Comparison of ENCODE assay signal across 1 cellular context in genomic region chr21:36860736-36861594, GRCh38.
A peak's percentile ranks its signal among the peaks of the same experiment; 100 is the strongest.
TF ChIP-seq lines count a peak whose summit lies in the region.

No MANE protein-coding gene starts in this region.

TF ChIP-seq in K562, 482 proteins besides CTCF, POLR2A, EP300 and RAD21 (continued from another document):
- TF ChIP-seq ZNF655 (CRISPR knock-in tag; IDR thresholded peaks at IDR 0.05): no peak
- TF ChIP-seq MNT (conservative IDR thresholded peaks at IDR 0.05): 0 out of 4 replicates have a peak, but pooled peaks of 1 of the 2 experiments have one; percentile 5
- peak in 1 of 2 experiments; percentile 19; a peak in 1 of 4 replicates for TF ChIP-seq ARNT (IDR thresholded peaks at IDR 0.05)
- peak; percentile 37; the same call in 1 of the 2 replicates for TF ChIP-seq SMARCE1 (IDR thresholded peaks at IDR 0.05)
- no peak for TF ChIP-seq ZNF282 (CRISPR knock-in tag; IDR thresholded peaks at IDR 0.05)
